ENCODE assay signal across 8 cellular contexts in the genomic region with DNA sequence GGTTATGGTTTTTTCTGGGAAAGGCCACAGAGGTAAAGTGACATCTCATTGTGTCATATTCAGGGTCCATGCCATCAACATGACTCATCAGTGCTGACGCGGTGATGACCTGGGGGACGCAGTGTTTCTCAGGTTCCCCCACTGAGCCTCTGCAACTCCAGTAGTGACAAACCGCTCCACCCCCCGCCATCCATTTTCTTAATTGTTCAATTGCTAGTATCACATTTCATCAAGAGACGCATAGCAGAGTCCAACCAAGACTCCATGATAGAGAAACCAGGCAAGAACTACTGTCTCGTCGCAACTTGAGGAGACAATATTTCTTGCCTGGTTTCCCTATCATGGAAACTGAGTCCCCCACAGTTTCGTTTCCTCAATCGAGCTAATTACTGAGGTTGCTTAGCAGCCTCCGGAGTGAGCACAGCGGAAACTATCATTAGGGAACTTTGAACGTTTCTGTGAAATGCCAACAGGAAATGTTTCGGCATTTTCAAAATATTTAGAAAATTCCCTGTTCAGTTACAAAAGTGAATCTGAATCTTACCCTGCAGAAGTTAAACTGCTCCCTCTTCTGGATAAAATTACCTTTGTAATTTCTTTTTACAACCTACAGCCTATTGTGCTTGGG. TPM values are rescaled to one million over a fixed set of nuclear protein-coding genes. Genes with fewer than 3 reads are reported as not detected.
DNase-seq lines count a peak whose midpoint lies in the region; ATAC-seq and TF ChIP-seq lines count a peak whose summit lies in the region.

No MANE protein-coding gene starts in this region.

- H3K4me3 Mint-ChIP-seq in T-cell, result peak overlapping the region; percentile 63 to 72 (median 67)

- DNase-seq in T-cell, result peak in 33 of 34 experiments; percentile 41 to 75 (median 63)
- peak; percentile 57 for DNase-seq in amniotic epithelial cell (ENCODE audit: low read depth)
- DNase-seq in iPS-NIHi11 (ENCODE audit: low spot score), result peak; percentile 49
- peak; percentile 75 for DNase-seq in stimulated activated CD4-positive, alpha-beta T cell treated with anti-CD3 and anti-CD28 coated beads, Interleukin-12 subunit alpha, Interleukin-12 subunit beta, amount 100 ng/mL, for 4 hours

- CTCF ChIA-PET in T-cell (lab: Charles Lee), result interaction anchor here (0.5 to 3.1 kb wide), 5 partner anchors 7 to 136 kb away, joined by 3 to 22 read pairs (median 3); no protein-coding TSS in a partner anchor

- H3K9me2 ChIP-seq in DOHH2 (replicated peaks; ENCODE audit: control insufficient read depth, low read length), result no peaks in the 10 kb centered on the region

- no peaks in the 10 kb centered on the region for H3K9me3 ChIP-seq in DOHH2 (ENCODE audit: control insufficient read depth, insufficient read depth, low read length)

- peak overlapping the region; percentile 99 for H3K27ac ChIP-seq in DOHH2 (ENCODE audit: low read depth, low read length)

- no peaks in the 10 kb centered on the region for H3K36me3 Mint-ChIP-seq in T-cell

- H3F3A ChIP-seq in DOHH2 (ENCODE audit: control insufficient read depth, insufficient read depth), result peaks cover 28% of the 10 kb centered on the region

- ATAC-seq in HG03103 (IDR thresholded peaks at IDR 0.05; ENCODE audit: low read depth, unreplicated experiment) (peak; percentile 35), T-cell (replicated peaks in 1 of 4) (peak; percentile 12 to 27 (median 19)), GM18520 (IDR thresholded peaks at IDR 0.05; ENCODE audit: unreplicated experiment) (no peak), GM21447 (IDR thresholded peaks at IDR 0.05; ENCODE audit: unreplicated experiment) (no peak)

- no peaks in the 10 kb centered on the region for H4K20me1 ChIP-seq in DOHH2 (ENCODE audit: control insufficient read depth, insufficient read depth, low read depth, low read length)

- POLR2A ChIA-PET in T-cell (lab: Charles Lee), result interaction anchor here in 1 of 2 donors (0.7 to 1.1 kb wide), 2 partner anchors 24 to 58 kb away, joined by 3 read pairs; no protein-coding TSS in a partner anchor

- peak overlapping the region; percentile 98 to 99 for H3K27ac Mint-ChIP-seq in T-cell

- H3K4me1 Mint-ChIP-seq in T-cell, result peaks cover 62 to 69% (median 67%) of the 10 kb centered on the region in 3 donors

- peak overlapping the region; percentile 85 for H3K4me2 ChIP-seq in DOHH2 (ENCODE audit: low read length)

- peaks cover 20% of the 10 kb centered on the region for H3K79me2 ChIP-seq in DOHH2 (ENCODE audit: control insufficient read depth, low read length)

- peak overlapping the region; percentile 69 for H3K4me3 ChIP-seq in DOHH2 (ENCODE audit: low read length)

- H3K27me3 ChIP-seq in DOHH2 (ENCODE audit: control insufficient read depth, low read length), result no peaks in the 10 kb centered on the region

- H3K27me3 Mint-ChIP-seq in T-cell, result no peaks in the 10 kb centered on the region

- peaks cover 96% of the 10 kb centered on the region for H3K4me1 ChIP-seq in DOHH2 (ENCODE audit: control insufficient read depth, low read length)

- H3K9me3 Mint-ChIP-seq in T-cell, result peaks cover 0 to 3% (median 0%) of the 10 kb centered on the region in 3 donors

- TF ChIP-seq CTCF in DOHH2 (IDR thresholded peaks at IDR 0.05; ENCODE audit: low read depth, low read length, poor library complexity, severe bottlenecking), result peak; percentile 30

- H3K36me3 ChIP-seq in DOHH2 (ENCODE audit: control insufficient read depth, low read length), result peaks cover 6% of the 10 kb centered on the region

RNA-seq across cellular contexts. Expression of a gene that starts 12.2 kb away (rescaled TPM):
- total RNA-seq in T-cell, result 10 to 100 TPM; 40.3 to 60.9 (median 50.7) TPM

RNA-seq across cellular contexts. Expression of a gene that starts 49.2 kb away (rescaled TPM):
- total RNA-seq in T-cell, result 10 to 100 TPM; 43.2 to 57.2 (median 47.1) TPM

Comparison
In these comparisons a context has a peak if more than half of its experiments do, and no peak if none do; other contexts are left out.
1. ATAC-seq: peak in HG03103 (single experiment) and T-cell (4 of 4); none in GM18520 (single experiment) and GM21447 (single experiment).
2. Peak in every context shown above with its lines, with median percentiles within 50 percentile points of each other: DNase-seq.